ENCODE assay signal across 26 cellular contexts in the genomic region with DNA sequence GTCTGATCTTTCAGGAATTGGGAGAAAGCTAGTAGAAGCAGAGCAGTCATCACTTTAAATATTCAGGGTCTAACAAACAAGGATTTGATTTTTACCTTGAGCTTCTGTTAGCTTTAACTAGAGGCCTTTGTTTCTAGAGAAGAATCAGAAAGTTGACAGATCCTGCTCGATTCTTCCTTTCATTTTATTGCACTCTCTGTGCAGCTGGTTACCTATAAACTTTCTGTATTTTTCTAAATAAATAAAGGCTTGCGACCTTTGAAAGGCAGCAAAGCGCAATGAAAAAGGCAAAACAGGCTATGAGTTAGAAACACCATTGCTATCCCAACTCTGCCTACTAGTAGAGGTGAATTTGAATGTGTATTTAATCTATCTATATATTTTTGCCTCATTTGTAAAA.
DNase-seq lines count a peak whose midpoint lies in the region; ATAC-seq, FAIRE-seq and TF ChIP-seq lines count a peak whose summit lies in the region.
"Had no signal": no experiment of that assay in that cellular context is flagged by ENCODE, and none has a peak within 500 bp of the region (broad histone marks: within the 10 kb centered on the region; RNA-seq: fewer than 3 reads in every experiment).

No MANE protein-coding gene starts in this region.

- H3K9me3 ChIP-seq in liver (ENCODE audit: control insufficient read depth in 4 of 4, low read length in 3 of 4) (no peaks in the 10 kb centered on the region), HepG2 (ENCODE audit: low read length) (no peaks in the 10 kb centered on the region), mucosa of descending colon (no peaks in the 10 kb centered on the region), transverse colon (no peaks in the 10 kb centered on the region)
- H3K9me3 ChIP-seq: Caco-2 had no signal

- H3K27ac ChIP-seq in liver (ENCODE audit: low read depth in 1 of 2, low read length in 2 of 2), result peak overlapping the region; percentile 20 to 64
- H3K27ac ChIP-seq in HepG2 (ENCODE audit: extremely low read length, insufficient read depth, low read length), result no peak overlapping the region
- H3K27ac ChIP-seq in transverse colon, result peak overlapping the region in 3 of 4 donors; percentile 11 to 40 (median 28)
- H3K27ac ChIP-seq: 22Rv1, C4-2B, GM23248 had no signal

- no peaks in the 10 kb centered on the region for H3K27me3 ChIP-seq in liver (ENCODE audit: control insufficient read depth in 4 of 4, insufficient read depth in 4 of 4, low read length in 3 of 4)
- H3K27me3 ChIP-seq in HepG2 (ENCODE audit: control insufficient read depth in 1 of 2, insufficient read depth in 2 of 2, low read length in 2 of 2), result no peaks in the 10 kb centered on the region
- H3K27me3 ChIP-seq in transverse colon, result no peaks in the 10 kb centered on the region

- POLR2A ChIA-PET in HepG2 (lab: Yijun Ruan, JAX), result no interaction called here

- peak overlapping the region in 2 of 3 donors; percentile 23 to 29 for H3K4me3 ChIP-seq in liver (ENCODE audit: low read depth in 1 of 3, low read length in 3 of 3)
- no peak overlapping the region for H3K4me3 ChIP-seq in HepG2 (replicated peaks in 1 of 3; ENCODE audit: insufficient read depth in 1 of 3, low read depth in 2 of 3, low read length in 3 of 3)
- no peak overlapping the region for H3K4me3 ChIP-seq in mucosa of descending colon
- no peak overlapping the region for H3K4me3 ChIP-seq in transverse colon
- H3K4me3 ChIP-seq: GM12878, GM23248 had no signal

- TF ChIP-seq EP300 in HepG2 (IDR thresholded peaks at IDR 0.05; ENCODE audit: low read depth in 2 of 2, low read length in 2 of 2) (no peak), HepG2 (CRISPR knock-in tag; IDR thresholded peaks at IDR 0.05; ENCODE audit: borderline replicate concordance) (no peak), transverse colon (IDR thresholded peaks at IDR 0.05; ENCODE audit: low read depth) (no peak)

- no peak for FAIRE-seq in HepG2 (lab: Jason Lieb, UNC)
- FAIRE-seq: A204.1, D721Med, GM12878, GM19239, H1 had no signal

- BruUV-seq in HepG2 (replicated peaks; lab: Mats Ljungman, UMichigan), result no TSS peak

- H3K36me3 ChIP-seq in liver (ENCODE audit: control insufficient read depth in 4 of 4, insufficient read depth in 3 of 4, low read depth in 1 of 4, low read length in 3 of 4) (no peaks in the 10 kb centered on the region), HepG2 (replicated peaks in 1 of 2; ENCODE audit: control insufficient read depth in 1 of 2, insufficient read depth in 2 of 2, low read length in 2 of 2) (no peaks in the 10 kb centered on the region), mucosa of descending colon (ENCODE audit: low read depth) (no peaks in the 10 kb centered on the region), transverse colon (no peaks in the 10 kb centered on the region)

- no peak for TF ChIP-seq RAD21 in liver (IDR thresholded peaks at IDR 0.05)
- TF ChIP-seq RAD21 in HepG2 (CRISPR knock-in tag; IDR thresholded peaks at IDR 0.05), result no peak

- H3K9ac ChIP-seq in liver (ENCODE audit: low read depth in 1 of 2, low read length in 2 of 2) (no peak overlapping the region), HepG2 (ENCODE audit: insufficient read depth, low read depth, low read length) (no peak overlapping the region)
- H3K9ac ChIP-seq: GM23248 had no signal

- no peak overlapping the region for H2AFZ ChIP-seq in HepG2 (ENCODE audit: low read length)
- H2AFZ ChIP-seq: GM23248 had no signal

- peaks cover 0 to 8% (median 4%) of the 10 kb centered on the region in 4 donors for H3K4me1 ChIP-seq in liver (ENCODE audit: control insufficient read depth in 4 of 4, insufficient read depth in 4 of 4, low read length in 3 of 4)
- H3K4me1 ChIP-seq in HepG2 (ENCODE audit: insufficient read depth, low read length), result no peaks in the 10 kb centered on the region
- peaks cover 7% of the 10 kb centered on the region for H3K4me1 ChIP-seq in mucosa of descending colon (ENCODE audit: low read depth)
- peaks cover 0 to 4% (median 2%) of the 10 kb centered on the region in 4 donors for H3K4me1 ChIP-seq in transverse colon
- H3K4me1 ChIP-seq: Caco-2 had no signal

- no peaks in the 10 kb centered on the region for H3K79me2 ChIP-seq in HepG2 (ENCODE audit: insufficient read depth, low read length)

- in situ Hi-C loops in HepG2 (cut with HindIII; ENCODE audit: extremely low pct_ligation_motif_present, low pct_unique_long_range_greater_than_20kb), result no loop called here
- in situ Hi-C loops in transverse colon (cut with MboI; ENCODE audit: low pct_ligation_motif_present in 1 of 4, low pct_unique_long_range_greater_than_20kb in 1 of 4, low sequenced_read_pairs in 3 of 4), result no loop called here

- WGBS in liver, result 35% methylated on average over 3 of the region's 3 CpGs
- 1% methylated on average over 3 of the region's 3 CpGs for WGBS in HepG2 (ENCODE audit: low lambda C conversion rate)
- 36 to 52% methylated on average over 3 of the region's 3 CpGs for WGBS in transverse colon (ENCODE audit: low coverage in 1 of 2), 2 donors

- no peak for TF ChIP-seq POLR2A in HepG2 (IDR thresholded peaks at IDR 0.05; ENCODE audit: insufficient read depth in 1 of 2, low read depth in 2 of 2, low read length in 2 of 2)
- no peak for TF ChIP-seq POLR2A in transverse colon (IDR thresholded peaks at IDR 0.05)

- DNase-seq in HepG2 (ENCODE audit: low spot score) (no peak), left colon (no peak), mucosa of descending colon (no peak), transverse colon (no peak), NCI-H446 (lab: John Stamatoyannopoulos, UW) (no peak)
- DNase-seq in activated CD4-positive, alpha-beta T cell treated with anti-CD3 and anti-CD28 coated beads, Interleukin-2, amount 50 U/mL, for 48 hours, result no peak
- DNase-seq: ACHN; Caco-2; CD4-positive, CD25-positive, alpha-beta regulatory T cell; CD8-positive, alpha-beta T cell; DMS 273 treated with DMSO at 0.1 percent for 48 hours; DMS79; EL; GDM1; GM23248; H7; HCEC 1CT had no signal

- CTCF ChIA-PET in HepG2 (lab: Yijun Ruan, JAX; ENCODE audit: low intra/inter-chr PET ratio, low total read pairs), result no interaction called here

- ATAC-seq in HepG2 (no peak), left colon (peak; percentile 90), mucosa of descending colon (peak; percentile 77)
- no peak for ATAC-seq in activated CD4-positive, CD25-positive, alpha-beta regulatory T cell treated with anti-CD3 and anti-CD28 coated beads, Interleukin-2, amount 50 U/mL, for 24 hours
- ATAC-seq: CD8-positive, alpha-beta T cell; GM12878 had no signal

- no peaks in the 10 kb centered on the region for H4K20me1 ChIP-seq in HepG2 (ENCODE audit: insufficient read depth, low read length)

- intact Hi-C loops in HepG2 (cut with micrococcal nuclease; ENCODE audit: unreplicated experiment), result no loop called here
- intact Hi-C loops in left colon (cut with DNase I, micrococcal nuclease), result no loop called here
- intact Hi-C loops in mucosa of descending colon (cut with DNase I, micrococcal nuclease), result no loop called here
- intact Hi-C loops in transverse colon (cut with DNase I; ENCODE audit: low total_unique reads), result no loop called here

- no peak overlapping the region for H3K4me2 ChIP-seq in HepG2 (ENCODE audit: low read depth, low read length)

- TF ChIP-seq CTCF in liver (IDR thresholded peaks at IDR 0.05; ENCODE audit: low read depth, low read length, missing input control) (no peak), HepG2 (CRISPR knock-in tag; IDR thresholded peaks at IDR 0.05) (no peak), mucosa of descending colon (IDR thresholded peaks at IDR 0.05) (no peak), transverse colon (IDR thresholded peaks at IDR 0.05) (no peak)

TF ChIP-seq in liver, 16 proteins besides CTCF, POLR2A, EP300 and RAD21 (continues in another document):
- TF ChIP-seq FOXA1 (IDR thresholded peaks at IDR 0.05) (no peak), ZBTB33 (IDR thresholded peaks at IDR 0.05) (no peak), NR2F2 (IDR thresholded peaks at IDR 0.05) (no peak), YY1 (IDR thresholded peaks at IDR 0.05) (peak; percentile 66)
- TF ChIP-seq, protein P1, sequence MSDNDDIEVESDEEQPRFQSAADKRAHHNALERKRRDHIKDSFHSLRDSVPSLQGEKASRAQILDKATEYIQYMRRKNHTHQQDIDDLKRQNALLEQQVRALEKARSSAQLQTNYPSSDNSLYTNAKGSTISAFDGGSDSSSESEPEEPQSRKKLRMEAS (IDR thresholded peaks at IDR 0.05), result no peak

TF ChIP-seq in HepG2, 621 proteins besides CTCF, POLR2A, EP300 and RAD21 (continues in another document):
- TF ChIP-seq PHF5A (CRISPR knock-in tag; IDR thresholded peaks at IDR 0.05; ENCODE audit: low read depth, unreplicated experiment), result no peak

Comparison
In these comparisons a context has a peak if more than half of its experiments do, and no peak if none do; other contexts are left out.
1. H3K4me3 ChIP-seq: peak in liver (2 of 3); none in HepG2 (0 of 3), mucosa of descending colon (single experiment) and transverse colon (0 of 4).
2. ATAC-seq: peak in left colon (single experiment) and mucosa of descending colon (single experiment); none in HepG2 (single experiment) and activated CD4-positive, CD25-positive, alpha-beta regulatory T cell treated with anti-CD3 and anti-CD28 coated beads, Interleukin-2, amount 50 U/mL, for 24 hours (0 of 2).